In genomic region chr20:5192570-5193431, GRCh38 we compare ENCODE assay signal across 1 cellular context.
TF ChIP-seq lines count a peak whose summit lies in the region.

No MANE protein-coding gene starts in this region.

TF ChIP-seq in GM23338, 12 proteins besides CTCF, POLR2A, EP300 and RAD21 (continued from another document):
- TF ChIP-seq REST (IDR thresholded peaks at IDR 0.05; ENCODE audit: unreplicated experiment) (no peak), EZH2phosphoT487 (IDR thresholded peaks at IDR 0.05; ENCODE audit: unreplicated experiment) (no peak)
TF ChIP-seq in GM23338: peak in this region for 0.
